In genomic region chr16:9176547-9177418, GRCh38 we compare ENCODE assay signal across 30 cellular contexts.
DNase-seq lines count a peak whose midpoint lies in the region; ATAC-seq, FAIRE-seq and TF ChIP-seq lines count a peak whose summit lies in the region.
"Had no signal": no experiment of that assay in that cellular context is flagged by ENCODE, and none has a peak within 500 bp of the region (broad histone marks: within the 10 kb centered on the region; RNA-seq: fewer than 3 reads in every experiment).

No MANE protein-coding gene starts in this region.

- no peak for TF ChIP-seq CTCF in coronary artery (IDR thresholded peaks at IDR 0.05)

- no peak overlapping the region for H3K27ac ChIP-seq in coronary artery
- H3K27ac ChIP-seq: 22Rv1, breast epithelium, gastroesophageal sphincter, parathyroid adenoma, sigmoid colon, testis had no signal

- FAIRE-seq in frontal cortex (lab: Jason Lieb, UNC), result no peak
- FAIRE-seq: endometrium, keratinocyte, RCC 7860, urothelium cell line had no signal

- no peak for ATAC-seq in HG02588 (IDR thresholded peaks at IDR 0.05; ENCODE audit: unreplicated experiment)
- ATAC-seq: gastroesophageal sphincter; stimulated activated naive B cell treated with anti-CD40 and anti-IgM and Interleukin-4, amounts not matched to agents 10 μg/mL and 1 μg/mL and 100 μg/mL, for 72 hours; T-cell had no signal

- peak; percentile 6 for DNase-seq in NCI-H748 (lab: John Stamatoyannopoulos, UW; ENCODE audit: unreplicated experiment)
- no peak for DNase-seq in NCI-H748 treated with DMSO at 0.1 percent for 48 hours (lab: John Stamatoyannopoulos, UW)
- peak; percentile 34 to 60 for DNase-seq in frontal cortex (ENCODE audit: low spot score in 2 of 2)
- peak; percentile 23 for DNase-seq in myocyte (ENCODE audit: low read depth)
- no peak for DNase-seq in NCI-H2107 treated with DMSO at 0.1 percent for 48 hours (lab: John Stamatoyannopoulos, UW; ENCODE audit: unreplicated experiment)
- DNase-seq in coronary artery (ENCODE audit: low spot score), result no peak
- DNase-seq in NCI-H1930 (lab: John Stamatoyannopoulos, UW), result no peak
- DNase-seq: activated CD4-positive, alpha-beta T cell treated with anti-CD3 and anti-CD28 coated beads, Interleukin-2, amount 50 U/mL, for 48 hours; activated CD4-positive, CD25-positive, alpha-beta regulatory T cell; activated naive CD4-positive, alpha-beta T cell treated with anti-CD3 and anti-CD28 coated beads, Interleukin-2, amount 10 ng/mL, durations not matched to agents 7 days and 5 days; Calu3; cortex of kidney; HFFc6; MV-4-11; NCI-H510A; SIG-M5; sigmoid colon; stimulated activated CD4-positive, alpha-beta T cell treated with anti-CD3 and anti-CD28 coated beads, Interleukin-4, amount 100 ng/mL, for 4 hours; stimulated activated naive B cell treated with anti-CD40 and anti-IgM and Interleukin-4, amounts not matched to agents 10 μg/mL and 1 μg/mL and 100 μg/mL, for 72 hours; T-cell; testis had no signal

- no peak overlapping the region for H3K4me3 ChIP-seq in coronary artery
- H3K4me3 ChIP-seq: breast epithelium, gastroesophageal sphincter, sigmoid colon, testis had no signal

Comparison
In these comparisons a context has a peak if more than half of its experiments do, and no peak if none do; other contexts are left out.
1. DNase-seq: peak in NCI-H748 (single experiment), frontal cortex (2 of 2) and myocyte (single experiment); none in NCI-H748 treated with DMSO at 0.1 percent for 48 hours (single experiment), NCI-H2107 treated with DMSO at 0.1 percent for 48 hours (single experiment), coronary artery (single experiment) and NCI-H1930 (0 of 2).